10 cellular contexts compared by ENCODE assay signal in the genomic region with DNA sequence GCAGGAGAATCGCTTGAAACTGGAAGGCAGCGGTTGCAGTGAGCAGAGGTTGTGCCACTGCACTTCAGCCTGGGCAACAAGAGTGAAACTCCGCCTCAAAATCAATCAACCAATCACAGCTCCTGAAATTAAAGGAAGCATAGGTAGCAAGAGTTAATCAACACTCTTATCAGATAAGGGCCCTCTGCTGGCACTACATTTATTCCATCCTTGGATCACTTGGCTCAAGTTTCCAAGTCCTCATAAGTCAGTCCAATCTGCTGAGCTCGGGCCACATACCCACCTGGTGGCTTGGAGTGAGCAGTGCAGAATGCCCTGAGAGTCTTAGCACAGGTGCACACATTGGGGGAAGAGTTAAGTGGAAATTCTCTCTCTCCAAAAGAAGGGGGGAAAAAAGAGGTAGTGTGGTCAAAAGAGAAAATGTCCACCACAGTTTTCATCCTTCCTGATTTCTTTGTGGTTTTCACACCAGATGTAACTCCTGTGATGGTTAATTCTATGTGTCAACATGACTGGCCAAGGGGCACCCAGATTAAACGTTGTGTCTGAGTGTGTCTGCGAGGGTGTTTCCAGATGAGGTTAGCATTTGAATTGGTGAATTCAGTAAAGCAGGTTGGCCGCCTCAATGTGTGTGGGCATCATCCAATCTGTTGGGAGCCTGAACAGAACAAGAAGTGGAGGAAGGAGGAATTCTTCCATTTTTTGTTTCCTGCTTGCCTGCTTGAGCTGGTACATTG. TPM values are rescaled to one million over a fixed set of nuclear protein-coding genes. Genes with fewer than 3 reads are reported as not detected.
A peak's percentile ranks its signal among the peaks of the same experiment; 100 is the strongest.
DNase-seq lines count a peak whose midpoint lies in the region; ATAC-seq and TF ChIP-seq lines count a peak whose summit lies in the region.
"Had no signal": no experiment of that assay in that cellular context is flagged by ENCODE, and none has a peak within 500 bp of the region (broad histone marks: within the 10 kb centered on the region; RNA-seq: fewer than 3 reads in every experiment).

No MANE protein-coding gene starts in this region.

- no peaks in the 10 kb centered on the region for H3K9me2 ChIP-seq in DOHH2 (replicated peaks; ENCODE audit: control insufficient read depth, low read length)

- no peak for ATAC-seq in IMR-90 (ENCODE audit: low read depth)
- ATAC-seq in memory B cell (ENCODE audit: low read depth): peak; percentile 38
- no peak for ATAC-seq in HG03520 (IDR thresholded peaks at IDR 0.05; ENCODE audit: unreplicated experiment)
- no peak for ATAC-seq in HG02642 (IDR thresholded peaks at IDR 0.05; ENCODE audit: poor library complexity, unreplicated experiment)
- ATAC-seq: stimulated activated naive CD8-positive, alpha-beta T cell treated with anti-CD3 and anti-CD28 coated beads, Interleukin-15, amount 100 ng/mL, for 72 hours had no signal

- H3K27ac ChIP-seq in DOHH2 (ENCODE audit: low read depth, low read length) (no peak overlapping the region), IMR-90 (ENCODE audit: insufficient read depth, low read length) (no peak overlapping the region), suprapubic skin (no peak overlapping the region)

- no peak for TF ChIP-seq EP300 in suprapubic skin (IDR thresholded peaks at IDR 0.05)

- TF ChIP-seq POLR2A in IMR-90 (IDR thresholded peaks at IDR 0.05; ENCODE audit: low read depth, low read length) (no peak), suprapubic skin (IDR thresholded peaks at IDR 0.05) (no peak)

- no peak overlapping the region for H2BK15ac ChIP-seq in IMR-90 (ENCODE audit: low read depth, low read length)

- no peaks in the 10 kb centered on the region for H3K9me3 Mint-ChIP-seq in memory B cell
- H3K9me3 Mint-ChIP-seq: dendritic cell treated with granulocyte-macrophage colony-stimulating factor and Interleukin-4, amounts not matched to agents 40 ng/mL and 50 ng/mL, for 4 days had no signal

- H3K23ac ChIP-seq in IMR-90 (ENCODE audit: low read depth, low read length): no peak overlapping the region

- 80% methylated on average over 3 of the region's 7 CpGs; no CpG with 5 or more reads in 1 of the 2 experiments for WGBS in IMR-90 (ENCODE audit: extremely low coverage in 2 of 2, insufficient read length in 1 of 2), 2 experiments
- 76% methylated on average over 7 of the region's 7 CpGs for WGBS in suprapubic skin

- H3K9me3 ChIP-seq in DOHH2 (ENCODE audit: control insufficient read depth, insufficient read depth, low read length) (peaks cover 4% of the 10 kb centered on the region; the same call in 1 of the 2 replicates), IMR-90 (ENCODE audit: control insufficient read depth, insufficient read depth, low read length) (no peaks in the 10 kb centered on the region), suprapubic skin (no peaks in the 10 kb centered on the region)

- DNase-seq in IMR-90 (no peak), UCSD-AML1 (lab: John Stamatoyannopoulos, UW; ENCODE audit: unreplicated experiment) (peak; percentile 11), memory B cell (ENCODE audit: low spot score in 2 of 2) (no peak), suprapubic skin (ENCODE audit: low spot score in 2 of 2) (no peak), CD1c-positive myeloid dendritic cell (ENCODE audit: extremely low spot score) (no peak)
- DNase-seq: stimulated activated naive CD8-positive, alpha-beta T cell treated with anti-CD3 and anti-CD28 coated beads, Interleukin-15, amount 100 ng/mL, for 72 hours had no signal

- no peak overlapping the region for H3K14ac ChIP-seq in IMR-90 (replicated peaks; ENCODE audit: low read depth, low read length)

- POLR2A ChIA-PET in IMR-90 (lab: Charles Lee; ENCODE audit: unreplicated experiment): no interaction called here

- dilution Hi-C loops in IMR-90 (cut with HindIII; ENCODE audit: low sequenced_read_pairs, unreplicated experiment): no loop called here

- in situ Hi-C loops in IMR-90 (cut with MboI; ENCODE audit: low sequenced_read_pairs): loop anchor here (10.0 kb wide), 1 partner anchor 301 kb away; a partner anchor contains a TSS

- no peak overlapping the region for H2AK5ac ChIP-seq in IMR-90 (ENCODE audit: low read depth, low read length)

- H3K27me3 ChIP-seq in DOHH2 (ENCODE audit: control insufficient read depth, low read length) (no peaks in the 10 kb centered on the region), IMR-90 (ENCODE audit: control insufficient read depth, insufficient read depth, low read length) (no peaks in the 10 kb centered on the region), suprapubic skin (no peaks in the 10 kb centered on the region)

- no peak overlapping the region for H3K4me3 ChIP-seq in DOHH2 (ENCODE audit: low read length)
- no peak overlapping the region for H3K4me3 ChIP-seq in IMR-90 (ENCODE audit: insufficient read depth, low read depth, low read length)
- H3K4me3 ChIP-seq in suprapubic skin: no peak overlapping the region

- H4K20me1 ChIP-seq in DOHH2 (ENCODE audit: control insufficient read depth, insufficient read depth, low read depth, low read length): no peaks in the 10 kb centered on the region
- no peaks in the 10 kb centered on the region for H4K20me1 ChIP-seq in IMR-90 (ENCODE audit: insufficient read depth, low read length)

- H3K4me3 Mint-ChIP-seq in memory B cell: no peak overlapping the region
- H3K4me3 Mint-ChIP-seq: dendritic cell treated with granulocyte-macrophage colony-stimulating factor and Interleukin-4, amounts not matched to agents 40 ng/mL and 50 ng/mL, for 4 days; stimulated activated naive CD8-positive, alpha-beta T cell treated with anti-CD3 and anti-CD28 coated beads, Interleukin-15, amount 100 ng/mL, for 72 hours had no signal

- H3F3A ChIP-seq in DOHH2 (ENCODE audit: control insufficient read depth, insufficient read depth): no peaks in the 10 kb centered on the region

- no peaks in the 10 kb centered on the region for H3K79me1 ChIP-seq in IMR-90 (ENCODE audit: low read depth in 1 of 2, low read length in 2 of 2)

- H3K4me1 ChIP-seq in DOHH2 (ENCODE audit: control insufficient read depth, low read length) (0 out of 2 replicates have a peak, but pooled peaks cover 3% of the 10 kb centered on the region), IMR-90 (ENCODE audit: control insufficient read depth, insufficient read depth, low read length) (peaks cover 2% of the 10 kb centered on the region; the same call in 1 of the 2 replicates), suprapubic skin (peaks cover 14% of the 10 kb centered on the region)

- H3K4me2 ChIP-seq in DOHH2 (ENCODE audit: low read length) (no peak overlapping the region), IMR-90 (ENCODE audit: low read depth, low read length) (no peak overlapping the region)

- peaks cover 6% of the 10 kb centered on the region; the same call in 1 of the 2 replicates for H3K9me1 ChIP-seq in IMR-90 (ENCODE audit: insufficient read depth, low read length)

- TF ChIP-seq CTCF in DOHH2 (IDR thresholded peaks at IDR 0.05; ENCODE audit: low read depth, low read length, poor library complexity, severe bottlenecking) (peak; percentile 15), IMR-90 (conservative IDR thresholded peaks at IDR 0.05; ENCODE audit: low read depth, low read length) (0 out of 2 replicates have a peak, but pooled peaks have one; percentile 3), suprapubic skin (IDR thresholded peaks at IDR 0.05) (no peak)

- no peaks in the 10 kb centered on the region for H3K4me1 Mint-ChIP-seq in memory B cell

- H2AFZ ChIP-seq in IMR-90 (replicated peaks; ENCODE audit: low read length, poor library complexity): no peak overlapping the region

- H2BK5ac ChIP-seq in IMR-90 (ENCODE audit: low read depth, low read length, poor library complexity, severe bottlenecking): no peak overlapping the region

- CTCF ChIA-PET in IMR-90 (lab: Yijun Ruan, JAX): no interaction called here

- no peak overlapping the region for H4K8ac ChIP-seq in IMR-90 (ENCODE audit: low read depth in 2 of 2, low read length in 2 of 2)

- H4K91ac ChIP-seq in IMR-90 (ENCODE audit: insufficient read depth, low read depth, low read length): no peak overlapping the region

- H3K27ac Mint-ChIP-seq in memory B cell: no peak overlapping the region
- H3K27ac Mint-ChIP-seq: dendritic cell treated with granulocyte-macrophage colony-stimulating factor and Interleukin-4, amounts not matched to agents 40 ng/mL and 50 ng/mL, for 4 days; stimulated activated naive CD8-positive, alpha-beta T cell treated with anti-CD3 and anti-CD28 coated beads, Interleukin-15, amount 100 ng/mL, for 72 hours had no signal

- H3K27me3 Mint-ChIP-seq in memory B cell: peaks cover 2% of the 10 kb centered on the region

- H2BK20ac ChIP-seq in IMR-90 (ENCODE audit: low read depth, low read length): no peak overlapping the region

- H4K5ac ChIP-seq in IMR-90 (ENCODE audit: low read depth, low read length): no peak overlapping the region

- BruUV-seq in IMR-90 (replicated peaks; lab: Mats Ljungman, UMichigan): no TSS peak

- intact Hi-C loops in IMR-90 (cut with micrococcal nuclease): loop anchor here (2.0 kb wide), 1 partner anchor 193 kb away; a partner anchor contains a TSS

- H3K36me3 Mint-ChIP-seq in memory B cell: no peaks in the 10 kb centered on the region

- H3K56ac ChIP-seq in IMR-90 (ENCODE audit: extremely low read depth, insufficient read depth, low read length): no peak overlapping the region

- no peaks in the 10 kb centered on the region for H3K79me2 ChIP-seq in DOHH2 (ENCODE audit: control insufficient read depth, low read length)

- H3K36me3 ChIP-seq in DOHH2 (ENCODE audit: control insufficient read depth, low read length): no peaks in the 10 kb centered on the region
- no peaks in the 10 kb centered on the region for H3K36me3 ChIP-seq in IMR-90 (ENCODE audit: control insufficient read depth, insufficient read depth, low read length)
- no peaks in the 10 kb centered on the region for H3K36me3 ChIP-seq in suprapubic skin

- H2AK9ac ChIP-seq in IMR-90 (replicated peaks; ENCODE audit: low read depth, low read length, poor library complexity): no peak overlapping the region

- no peak overlapping the region for H3K18ac ChIP-seq in IMR-90 (ENCODE audit: low read depth, low read length)

- H3K4ac ChIP-seq in IMR-90 (ENCODE audit: low read depth, low read length): no peak overlapping the region

- no peak overlapping the region for H3K9ac ChIP-seq in IMR-90 (ENCODE audit: low read depth, low read length)

- no peak overlapping the region for H2BK120ac ChIP-seq in IMR-90 (ENCODE audit: low read depth, low read length)

- no peak for TF ChIP-seq RAD21 in IMR-90 (IDR thresholded peaks at IDR 0.05; ENCODE audit: low read length)

TF ChIP-seq in IMR-90, 13 proteins besides CTCF, POLR2A, EP300 and RAD21 (continues in another document):
- no peak for TF ChIP-seq SMC3 (IDR thresholded peaks at IDR 0.05; ENCODE audit: low read depth, low read length)

RNA-seq across cellular contexts. Expression of a gene that starts 14.2 kb away (rescaled TPM):
- total RNA-seq in IMR-90 (2012; rRNA removed) (8.2 and 17.2 TPM in 2 replicates), suprapubic skin (10 to 100 TPM; 22.3 to 38.8 (median 28.7) TPM)
- polyA plus RNA-seq in IMR-90 (2012; rRNA removed): 6.2 and 8.1 TPM in 2 replicates
- 2.0 and 2.6 TPM in 2 replicates for polyA plus RNA-seq in IMR-90 (2012; cell fraction: cytosol; rRNA removed)
- polyA plus RNA-seq in IMR-90 (2012; cell fraction: nucleus; rRNA removed; ENCODE audit: low replicate concordance): 2.6 and 8.1 TPM in 2 replicates

Comparison
In these comparisons a context has a peak if more than half of its experiments do, and no peak if none do; other contexts are left out.
1. CTCF ChIP-seq: peak in DOHH2 (single experiment) and IMR-90 (single experiment); none in suprapubic skin (0 of 2).